15 cellular contexts compared by ENCODE assay signal in genomic region chr13:37175996-37176395, GRCh38.
DNase-seq lines count a peak whose midpoint lies in the region; ATAC-seq and TF ChIP-seq lines count a peak whose summit lies in the region.
"Had no signal": no experiment of that assay in that cellular context is flagged by ENCODE, and none has a peak within 500 bp of the region (broad histone marks: within the 10 kb centered on the region; RNA-seq: fewer than 3 reads in every experiment).

No MANE protein-coding gene starts in this region.

- ATAC-seq in omental fat pad (ENCODE audit: low FRiP score): peak; percentile 85
- ATAC-seq in effector memory CD8-positive, alpha-beta T cell (replicated peaks): no peak

- H3K4me3 Mint-ChIP-seq in effector memory CD8-positive, alpha-beta T cell: no peak overlapping the region
- H3K4me3 Mint-ChIP-seq: CD4-positive, alpha-beta T cell; immature natural killer cell; neural crest cell had no signal

- no peaks in the 10 kb centered on the region for H3K9me3 Mint-ChIP-seq in effector memory CD8-positive, alpha-beta T cell
- H3K9me3 Mint-ChIP-seq: CD4-positive, alpha-beta T cell; neural crest cell had no signal

- TF ChIP-seq CTCF in omental fat pad (IDR thresholded peaks at IDR 0.05): no peak

- DNase-seq in AML-193 (lab: John Stamatoyannopoulos, UW) (peak; percentile 81 to 83), RPMI7951 (ENCODE audit: low read depth) (peak; percentile 18), fibroblast of the conjunctiva (ENCODE audit: low read depth) (peak; percentile 68), omental fat pad (ENCODE audit: low spot score) (no peak), NCI-H187 (lab: John Stamatoyannopoulos, UW) (no peak), KG1 (lab: John Stamatoyannopoulos, UW) (no peak), UCSD-AML1 (lab: John Stamatoyannopoulos, UW; ENCODE audit: unreplicated experiment) (no peak)
- no peak for DNase-seq in effector memory CD8-positive, alpha-beta T cell
- DNase-seq: amniotic stem cell; CD4-positive, alpha-beta T cell; immature natural killer cell; NCI-H1105; NCI-H524; stimulated activated naive CD4-positive, alpha-beta T cell had no signal

- H3K27me3 Mint-ChIP-seq in effector memory CD8-positive, alpha-beta T cell: no peaks in the 10 kb centered on the region

- no peaks in the 10 kb centered on the region for H3K36me3 Mint-ChIP-seq in effector memory CD8-positive, alpha-beta T cell (ENCODE audit: insufficient read depth)
- H3K36me3 Mint-ChIP-seq: immature natural killer cell had no signal

- no peaks in the 10 kb centered on the region for H3K4me1 Mint-ChIP-seq in effector memory CD8-positive, alpha-beta T cell (ENCODE audit: low read depth in 2 of 2)
- H3K4me1 Mint-ChIP-seq: immature natural killer cell, neural crest cell had no signal

- no peak overlapping the region for H3K27ac Mint-ChIP-seq in effector memory CD8-positive, alpha-beta T cell
- H3K27ac Mint-ChIP-seq: CD4-positive, alpha-beta T cell; immature natural killer cell had no signal

Comparison
In these comparisons a context has a peak if more than half of its experiments do, and no peak if none do; other contexts are left out.
1. DNase-seq: peak in AML-193 (2 of 2), RPMI7951 (single experiment) and fibroblast of the conjunctiva (single experiment); none in omental fat pad (single experiment), NCI-H187 (0 of 2), KG1 (single experiment), UCSD-AML1 (single experiment) and effector memory CD8-positive, alpha-beta T cell (0 of 3).